12 cellular contexts compared by ENCODE assay signal in the genomic region with DNA sequence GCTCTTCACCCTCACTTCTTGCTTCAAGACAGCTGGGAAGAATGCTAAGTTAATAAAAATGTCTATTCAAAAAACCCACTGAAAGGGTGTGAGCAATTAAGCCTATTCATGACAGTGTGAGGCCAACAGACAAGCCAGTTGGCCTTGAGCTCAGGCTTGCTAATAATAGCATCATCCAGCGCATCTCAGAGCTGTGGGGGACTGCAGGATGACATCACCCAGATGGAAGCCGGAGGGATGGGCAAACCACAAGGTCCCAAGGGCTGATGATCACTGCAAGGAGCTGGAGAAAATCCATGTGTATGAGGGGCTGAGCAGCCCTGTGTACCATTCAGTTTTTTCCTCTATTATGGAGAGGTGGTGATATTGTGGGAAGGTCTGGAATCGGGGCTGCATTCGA.
A peak's percentile ranks its signal among the peaks of the same experiment; 100 is the strongest.
DNase-seq lines count a peak whose midpoint lies in the region; ATAC-seq, FAIRE-seq and TF ChIP-seq lines count a peak whose summit lies in the region.
"Had no signal": no experiment of that assay in that cellular context is flagged by ENCODE, and none has a peak within 500 bp of the region (broad histone marks: within the 10 kb centered on the region; RNA-seq: fewer than 3 reads in every experiment).

No MANE protein-coding gene starts in this region.

- no peaks in the 10 kb centered on the region for H3K23me2 ChIP-seq in H1 (ENCODE audit: low read depth, low read length)

- H3K4me3 ChIP-seq in AG04450 (ENCODE audit: low read depth, low read length) (no peak overlapping the region), H1 (ENCODE audit: extremely low read depth in 1 of 4, insufficient read depth in 2 of 4, low read depth in 3 of 4, low read length in 4 of 4) (no peak overlapping the region), mesendoderm (ENCODE audit: low read length) (no peak overlapping the region), GM23338 (no peak overlapping the region)

- CTCF ChIA-PET in AG04450 (lab: Charles Lee) = no interaction called here
- CTCF ChIA-PET in H1 (lab: Charles Lee; ENCODE audit: partially characterized antibody) = no interaction called here

- H3K18ac ChIP-seq in H1 (ENCODE audit: extremely low read depth, low read length) (no peak overlapping the region), mesendoderm (ENCODE audit: low read length) (no peak overlapping the region)

- H2AK5ac ChIP-seq in H1 (ENCODE audit: low read depth, low read length) (no peak overlapping the region), mesendoderm (ENCODE audit: low read length) (no peak overlapping the region)

- H2BK5ac ChIP-seq in H1 (ENCODE audit: low read depth, low read length) = no peak overlapping the region
- H2BK5ac ChIP-seq in mesendoderm (ENCODE audit: low read length) = no peak overlapping the region

- H3K27me3 Mint-ChIP-seq in GM23338 (ENCODE audit: insufficient read depth, low read depth, poor library complexity) = peaks cover 6% of the 10 kb centered on the region
- H3K27me3 Mint-ChIP-seq: stimulated activated naive CD8-positive, alpha-beta T cell treated with anti-CD3 and anti-CD28 coated beads, Interleukin-15, Interleukin-2, amounts not matched to agents 100 ng/mL and 50 ng/mL, for 24 hours had no signal

- H2BK120ac ChIP-seq in H1 (replicated peaks; ENCODE audit: low read depth, low read length) = no peak overlapping the region
- no peak overlapping the region for H2BK120ac ChIP-seq in mesendoderm (ENCODE audit: low read depth, low read length)

- no peak overlapping the region for H3K23ac ChIP-seq in H1 (ENCODE audit: insufficient read length)
- H3K23ac ChIP-seq in mesendoderm (ENCODE audit: low read length) = no peak overlapping the region

- H3K36me3 Mint-ChIP-seq in GM23338 (ENCODE audit: low read depth) = no peaks in the 10 kb centered on the region

- H3K27me3 ChIP-seq in AG04450 (ENCODE audit: control insufficient read depth, insufficient read depth, low read length) = no peaks in the 10 kb centered on the region
- no peaks in the 10 kb centered on the region for H3K27me3 ChIP-seq in H1 (replicated peaks in 1 of 4; ENCODE audit: control insufficient read depth in 3 of 4, extremely low read depth in 1 of 4, insufficient read depth in 3 of 4, low read length in 3 of 4)
- H3K27me3 ChIP-seq in mesendoderm (ENCODE audit: insufficient read depth, low read length, poor library complexity) = no peaks in the 10 kb centered on the region
- no peaks in the 10 kb centered on the region for H3K27me3 ChIP-seq in GM23338 (ENCODE audit: insufficient read depth)

- FAIRE-seq in H1 (lab: Jason Lieb, UNC) = no peak

- H4K20me1 ChIP-seq in H1 (replicated peaks in 1 of 2; ENCODE audit: control insufficient read depth in 1 of 2, insufficient read depth in 2 of 2, low read length in 2 of 2) (no peaks in the 10 kb centered on the region), GM23338 (replicated peaks; ENCODE audit: insufficient read depth) (no peaks in the 10 kb centered on the region)

- ATAC-seq in GM23338 (no peak), GM19023 (IDR thresholded peaks at IDR 0.05; ENCODE audit: unreplicated experiment) (no peak)

- H4K5ac ChIP-seq in H1 (ENCODE audit: insufficient read length, low read depth, low read length) (no peak overlapping the region), mesendoderm (ENCODE audit: low read length) (no peak overlapping the region)

- H3K27ac Mint-ChIP-seq in GM23338 = no peak overlapping the region
- H3K27ac Mint-ChIP-seq: CD8-positive, alpha-beta memory T cell; stimulated activated naive CD8-positive, alpha-beta T cell treated with anti-CD3 and anti-CD28 coated beads, Interleukin-15, Interleukin-2, amounts not matched to agents 100 ng/mL and 50 ng/mL, for 24 hours had no signal

- DNase-seq in AG04450 (ENCODE audit: low read depth, low spot score) (peak; percentile 77), NCI-H226 (peak; percentile 66), H1 (ENCODE audit: low read depth in 1 of 2, low spot score in 2 of 2) (no peak), mesendoderm (peak; percentile 73), GM23338 (ENCODE audit: low spot score) (no peak), anterior cingulate cortex (lab: John Stamatoyannopoulos, UW) (no peak), RKO (ENCODE audit: low spot score) (no peak)
- DNase-seq: CD8-positive, alpha-beta memory T cell; NCI-H1930; T-helper 9 cell had no signal

- no peaks in the 10 kb centered on the region for H3F3A ChIP-seq in GM23338 (replicated peaks; ENCODE audit: low read depth)

- H3K4me3 Mint-ChIP-seq in GM23338 = no peak overlapping the region
- H3K4me3 Mint-ChIP-seq: CD8-positive, alpha-beta memory T cell; stimulated activated naive CD8-positive, alpha-beta T cell treated with anti-CD3 and anti-CD28 coated beads, Interleukin-15, Interleukin-2, amounts not matched to agents 100 ng/mL and 50 ng/mL, for 24 hours had no signal

- H4K91ac ChIP-seq in H1 (replicated peaks; ENCODE audit: insufficient read length, low read length) = no peak overlapping the region

- POLR2A ChIA-PET in AG04450 (lab: Yijun Ruan, JAX) (no interaction called here), H1 (lab: Charles Lee; ENCODE audit: partially characterized antibody) (no interaction called here)

- H3K79me1 ChIP-seq in H1 (ENCODE audit: low read depth, low read length) (no peaks in the 10 kb centered on the region), mesendoderm (ENCODE audit: low read length) (no peaks in the 10 kb centered on the region)

- H3K9ac ChIP-seq in H1 (replicated peaks in 1 of 4; ENCODE audit: extremely low read depth in 1 of 4, low read depth in 3 of 4, low read length in 3 of 4) (no peak overlapping the region), mesendoderm (ENCODE audit: low read length) (no peak overlapping the region)

- TF ChIP-seq CTCF in AG04450 (IDR thresholded peaks at IDR 0.05; ENCODE audit: low read depth, low read length) (no peak), H1 (IDR thresholded peaks at IDR 0.05; ENCODE audit: control extremely low read depth in 1 of 3, insufficient read depth in 1 of 3, low read depth in 1 of 3, low read length in 3 of 3) (no peak), GM23338 (conservative IDR thresholded peaks at IDR 0.05; ENCODE audit: low read depth in 2 of 2) (no peak)

- H3K9me3 ChIP-seq in AG04450 (ENCODE audit: control insufficient read depth, insufficient read depth, low read length) = no peaks in the 10 kb centered on the region
- H3K9me3 ChIP-seq in H1 (ENCODE audit: insufficient read depth in 2 of 2, low read depth in 1 of 2, low read length in 1 of 2) = no peaks in the 10 kb centered on the region

- H2BK12ac ChIP-seq in H1 (ENCODE audit: low read depth, low read length) = no peak overlapping the region

- no peaks in the 10 kb centered on the region; the same call in 2 of the 3 replicates for H3K9me3 Mint-ChIP-seq in GM23338

- H3K4me1 ChIP-seq in H1 (replicated peaks in 1 of 4; ENCODE audit: control insufficient read depth in 3 of 4, insufficient read depth in 4 of 4, low read length in 3 of 4) (no peaks in the 10 kb centered on the region), mesendoderm (ENCODE audit: control insufficient read depth, low read depth, low read length) (no peaks in the 10 kb centered on the region), GM23338 (ENCODE audit: insufficient read depth) (no peaks in the 10 kb centered on the region)

- no peak overlapping the region for H3K4me2 ChIP-seq in H1 (ENCODE audit: insufficient read depth in 1 of 2, low read depth in 2 of 2, low read length in 2 of 2)
- no peak overlapping the region for H3K4me2 ChIP-seq in mesendoderm (ENCODE audit: low read length)
- no peak overlapping the region for H3K4me2 ChIP-seq in GM23338

- TF ChIP-seq RAD21 in H1 (IDR thresholded peaks at IDR 0.05 in 1 of 2, conservative IDR thresholded peaks at IDR 0.05 in 1 of 2; ENCODE audit: low read depth in 2 of 2, low read length in 2 of 2) = no peak

- H3K9me2 ChIP-seq in GM23338 (ENCODE audit: insufficient read depth) = no peaks in the 10 kb centered on the region

- TF ChIP-seq EP300 in H1 (IDR thresholded peaks at IDR 0.05; ENCODE audit: borderline replicate concordance in 1 of 2, low read depth in 2 of 2, low read length in 2 of 2) = no peak

- H3K27ac ChIP-seq in AG04450 (ENCODE audit: low read depth, low read length) (peak overlapping the region; percentile 43), H1 (ENCODE audit: low read depth, low read length) (no peak overlapping the region), mesendoderm (ENCODE audit: low read depth, low read length) (no peak overlapping the region), GM23338 (ENCODE audit: low read depth) (no peak overlapping the region)

- H3K4me1 Mint-ChIP-seq in GM23338 = peaks cover 6% of the 10 kb centered on the region; the same call in 2 of the 3 replicates
- H3K4me1 Mint-ChIP-seq: CD8-positive, alpha-beta memory T cell had no signal

- H3K56ac ChIP-seq in H1 (replicated peaks; ENCODE audit: insufficient read length, low read depth, low read length) (no peak overlapping the region), mesendoderm (ENCODE audit: low read length) (no peak overlapping the region)

- H2AFZ ChIP-seq in H1 (ENCODE audit: low read length) (0 out of 2 replicates have a peak overlapping the region, but pooled peaks have one; percentile 53), GM23338 (no peak overlapping the region)

- TF ChIP-seq POLR2A in H1 (IDR thresholded peaks at IDR 0.05; ENCODE audit: control extremely low read depth in 1 of 2, low read depth in 2 of 2, low read length in 2 of 2) = no peak

- no peak overlapping the region for H4K8ac ChIP-seq in H1 (ENCODE audit: extremely low read depth, insufficient read depth, low read length)
- H4K8ac ChIP-seq in mesendoderm (ENCODE audit: low read depth, low read length) = no peak overlapping the region

- no peak overlapping the region for H2BK15ac ChIP-seq in H1 (ENCODE audit: low read length)
- H2BK15ac ChIP-seq in mesendoderm (replicated peaks; ENCODE audit: low read depth) = no peak overlapping the region

- no peak overlapping the region for H2BK20ac ChIP-seq in H1 (ENCODE audit: low read length)

- H3K79me2 ChIP-seq in H1 (ENCODE audit: control insufficient read depth in 1 of 2, insufficient read depth in 2 of 2, low read length in 2 of 2) (no peaks in the 10 kb centered on the region), mesendoderm (ENCODE audit: control insufficient read depth, insufficient read depth, low read length) (no peaks in the 10 kb centered on the region), GM23338 (replicated peaks; ENCODE audit: insufficient read depth) (no peaks in the 10 kb centered on the region)

- no peak overlapping the region for H3K14ac ChIP-seq in H1 (ENCODE audit: insufficient read length)

- H3K36me3 ChIP-seq in H1 (ENCODE audit: control insufficient read depth in 2 of 4, insufficient read depth in 4 of 4, low read length in 3 of 4) (no peaks in the 10 kb centered on the region), mesendoderm (ENCODE audit: control insufficient read depth, insufficient read depth, low read length) (no peaks in the 10 kb centered on the region), GM23338 (ENCODE audit: insufficient read depth) (no peaks in the 10 kb centered on the region)

- H3K4ac ChIP-seq in H1 (replicated peaks; ENCODE audit: insufficient read length, low read depth, low read length) (no peak overlapping the region), mesendoderm (ENCODE audit: low read depth, low read length) (no peak overlapping the region)

- 80% methylated on average over 4 of the region's 4 CpGs; no CpG with 5 or more reads in 1 of the 2 experiments for WGBS in H1 (ENCODE audit: extremely low coverage in 1 of 2, insufficient coverage in 1 of 2, insufficient read length in 1 of 2, insufficient replicate concordance in 2 of 2, low coverage in 1 of 2, low lambda C conversion rate in 2 of 2, missing lambda C conversion rate in 1 of 2), 2 experiments
- WGBS in mesendoderm (ENCODE audit: extremely low coverage, insufficient coverage, low lambda C conversion rate) = no CpG with 5 or more reads among the region's 4 CpGs

Comparison
In these comparisons a context has a peak if more than half of its experiments do, and no peak if none do; other contexts are left out.
1. DNase-seq: peak in AG04450 (single experiment), NCI-H226 (single experiment) and mesendoderm (single experiment); none in H1 (0 of 2), GM23338 (single experiment), anterior cingulate cortex (0 of 58) and RKO (single experiment).